8 cellular contexts compared by ENCODE assay signal in the genomic region with DNA sequence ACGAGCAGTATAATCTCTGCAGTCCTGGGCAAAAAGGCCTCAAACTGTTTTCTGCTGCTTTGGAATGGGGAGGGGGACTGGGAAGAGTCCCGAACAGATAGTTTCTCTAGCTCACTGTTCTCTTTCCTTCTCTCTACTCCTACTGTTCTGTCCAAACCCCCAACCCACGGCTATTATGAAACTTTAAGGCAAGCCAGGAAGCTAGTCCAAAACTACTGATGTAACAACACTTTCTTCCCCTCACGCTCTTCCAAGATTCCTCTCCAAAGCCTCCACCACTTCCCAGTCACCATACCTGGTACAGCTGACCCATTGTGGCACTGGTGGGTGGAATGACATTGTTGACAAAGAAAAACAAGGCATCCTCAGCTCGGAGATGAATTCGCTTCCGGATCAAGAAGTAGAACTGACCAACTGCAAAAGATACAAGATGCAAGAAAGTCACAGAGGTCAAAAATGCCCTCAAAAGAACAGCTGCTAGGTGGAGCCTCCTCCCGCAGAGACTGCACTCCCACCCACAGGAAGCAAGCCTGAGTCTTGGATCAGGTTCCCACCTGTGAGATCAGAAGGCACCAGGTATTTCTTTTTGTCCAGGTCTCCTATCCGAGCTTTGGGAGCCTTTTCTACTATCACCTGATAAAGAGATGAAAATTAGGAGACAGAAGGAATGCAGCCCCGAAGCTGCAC. TPM values are rescaled to one million over a fixed set of nuclear protein-coding genes. Genes with fewer than 3 reads are reported as not detected.
DNase-seq lines count a peak whose midpoint lies in the region; ATAC-seq and TF ChIP-seq lines count a peak whose summit lies in the region.

No MANE protein-coding gene starts in this region.

- H3K27ac ChIP-seq in layer of hippocampus (ENCODE audit: low read depth, low read length) = peak overlapping the region; percentile 100
- peak overlapping the region; percentile 92 to 98 for H3K27ac ChIP-seq in testis

- no peak for ATAC-seq in GM18520 (IDR thresholded peaks at IDR 0.05; ENCODE audit: unreplicated experiment)
- no peak for ATAC-seq in HG03432 (IDR thresholded peaks at IDR 0.05; ENCODE audit: unreplicated experiment)
- no peak for ATAC-seq in sciatic nerve

- 16 to 19% methylated on average over 10 of the region's 10 CpGs for WGBS in testis, 2 donors

- peaks cover 56% of the 10 kb centered on the region for H3K36me3 Mint-ChIP-seq in T-helper 2 cell treated with Interferon-gamma antibody and Interleukin-4, amounts not matched to agents 5 μg/mL and 100 μg/mL, for 36 hours (ENCODE audit: low read depth)
- H3K36me3 Mint-ChIP-seq in activated naive CD8-positive, alpha-beta T cell = no peaks in the 10 kb centered on the region

- H3K4me3 Mint-ChIP-seq in T-helper 2 cell treated with Interferon-gamma antibody and Interleukin-4, amounts not matched to agents 5 μg/mL and 100 μg/mL, for 36 hours = peak overlapping the region; percentile 95
- peak overlapping the region; percentile 97 for H3K4me3 Mint-ChIP-seq in activated naive CD8-positive, alpha-beta T cell

- peak overlapping the region; percentile 69 to 85 for H3K4me3 ChIP-seq in testis

- TF ChIP-seq CTCF in testis (IDR thresholded peaks at IDR 0.05) = no peak

- H3K4me1 Mint-ChIP-seq in T-helper 2 cell treated with Interferon-gamma antibody and Interleukin-4, amounts not matched to agents 5 μg/mL and 100 μg/mL, for 36 hours (ENCODE audit: low read depth) = peaks cover 38% of the 10 kb centered on the region
- H3K4me1 Mint-ChIP-seq in activated naive CD8-positive, alpha-beta T cell (ENCODE audit: low read depth) = peaks cover 46% of the 10 kb centered on the region

- intact Hi-C loops in testis (cut with DNase I; ENCODE audit: low total_unique reads) (no loop called here), sciatic nerve (cut with DNase I) (no loop called here)

- no peaks in the 10 kb centered on the region for H3K36me3 ChIP-seq in testis (ENCODE audit: low read depth, missing control alignments)

- peaks cover 33% of the 10 kb centered on the region for H3K4me1 ChIP-seq in testis

- H3K27ac Mint-ChIP-seq in T-helper 2 cell treated with Interferon-gamma antibody and Interleukin-4, amounts not matched to agents 5 μg/mL and 100 μg/mL, for 36 hours = peak overlapping the region; percentile 95
- H3K27ac Mint-ChIP-seq in activated naive CD8-positive, alpha-beta T cell = peak overlapping the region; percentile 99

- no peaks in the 10 kb centered on the region for H3K9me3 ChIP-seq in testis

- no peaks in the 10 kb centered on the region for H3K27me3 Mint-ChIP-seq in T-helper 2 cell treated with Interferon-gamma antibody and Interleukin-4, amounts not matched to agents 5 μg/mL and 100 μg/mL, for 36 hours (ENCODE audit: low read depth)
- no peaks in the 10 kb centered on the region for H3K27me3 Mint-ChIP-seq in activated naive CD8-positive, alpha-beta T cell

- H3K9me3 Mint-ChIP-seq in T-helper 2 cell treated with Interferon-gamma antibody and Interleukin-4, amounts not matched to agents 5 μg/mL and 100 μg/mL, for 36 hours = no peaks in the 10 kb centered on the region
- H3K9me3 Mint-ChIP-seq in activated naive CD8-positive, alpha-beta T cell (ENCODE audit: low read depth) = no peaks in the 10 kb centered on the region

- DNase-seq in T-helper 2 cell treated with Interferon-gamma antibody and Interleukin-4, amounts not matched to agents 5 μg/mL and 100 μg/mL, for 36 hours (ENCODE audit: low spot score) = no peak
- DNase-seq in T-helper 2 cell = no peak
- DNase-seq in testis = no peak
- no peak for DNase-seq in sciatic nerve (ENCODE audit: low spot score)

- H3K27me3 ChIP-seq in layer of hippocampus (ENCODE audit: control insufficient read depth, insufficient read depth, low read length) = no peaks in the 10 kb centered on the region
- H3K27me3 ChIP-seq in testis = no peaks in the 10 kb centered on the region

- TF ChIP-seq POLR2A in testis (IDR thresholded peaks at IDR 0.05) = no peak

RNA-seq across cellular contexts. Expression of gene GABARAP, which starts 1.1 kb away (rescaled TPM):
- total RNA-seq in testis = 100 to 1,000 TPM; 521 to 683 TPM
- polyA plus RNA-seq in testis (ENCODE audit: insufficient read depth, low read depth, low replicate concordance) = 1,171 TPM
- 397 TPM for total RNA-seq in sciatic nerve

RNA-seq across cellular contexts. Expression of gene PHF23, which starts 1.9 kb away (rescaled TPM):
- total RNA-seq in testis (10 to 100 TPM; 54.9 to 61.6 TPM), sciatic nerve (23.8 TPM)
- 53.4 TPM for polyA plus RNA-seq in testis (ENCODE audit: insufficient read depth, low read depth, low replicate concordance)

RNA-seq across cellular contexts. Expression of gene DVL2, which starts 6.9 kb away (rescaled TPM):
- 100 to 1,000 TPM in 1 of 2 donors, 10 to 100 TPM in 1; 81.3 to 102 TPM for total RNA-seq in testis
- polyA plus RNA-seq in testis (ENCODE audit: insufficient read depth, low read depth, low replicate concordance) = 43.6 TPM
- 49.1 TPM for total RNA-seq in sciatic nerve

RNA-seq across cellular contexts. Expression of gene CTDNEP1, which starts 10.3 kb away (rescaled TPM):
- total RNA-seq in testis = 10 to 100 TPM; 86.4 to 94.0 TPM
- polyA plus RNA-seq in testis (ENCODE audit: insufficient read depth, low read depth, low replicate concordance) = 138 TPM
- total RNA-seq in sciatic nerve = 82.0 TPM

RNA-seq across cellular contexts. Expression of gene ELP5, which starts 10.8 kb away (rescaled TPM):
- total RNA-seq in testis = 100 to 1,000 TPM; 107 to 123 TPM
- polyA plus RNA-seq in testis (ENCODE audit: insufficient read depth, low read depth, low replicate concordance) = 295 TPM
- total RNA-seq in sciatic nerve = 26.7 TPM
